Comparison of ENCODE assay signal across 1 cellular context in the genomic region with DNA sequence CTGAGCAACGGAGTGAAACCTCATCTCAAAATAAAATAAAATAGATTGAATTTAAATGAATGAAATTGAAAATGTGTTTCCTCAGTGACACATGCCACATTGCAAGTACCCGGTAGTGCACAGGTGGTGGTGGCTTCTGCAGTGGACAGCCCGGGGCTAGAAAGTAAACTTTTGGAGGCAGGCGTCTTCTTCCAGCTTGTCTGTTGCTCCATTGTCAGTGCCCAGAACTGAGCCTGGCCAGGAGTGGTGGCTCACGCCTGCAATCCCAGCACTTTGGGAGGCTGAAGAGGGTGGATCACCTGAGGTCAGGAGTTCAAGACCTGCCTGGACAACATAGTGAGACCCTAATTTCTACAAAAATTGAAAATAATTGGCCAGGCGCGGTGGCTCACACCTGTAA.
TF ChIP-seq lines count a peak whose summit lies in the region.

No MANE protein-coding gene starts in this region.

TF ChIP-seq in K562, 482 proteins besides CTCF, POLR2A, EP300 and RAD21:
- TF ChIP-seq DPF2 (IDR thresholded peaks at IDR 0.05) (no peak), ZNF121 (CRISPR knock-in tag; conservative IDR thresholded peaks at IDR 0.05) (peak; percentile 61)
TF ChIP-seq in K562: peak in this region for 1.
